In genomic region chr17:41785876-41786226, GRCh38 we compare ENCODE assay signal across 8 cellular contexts.
DNase-seq lines count a peak whose midpoint lies in the region; ATAC-seq lines count a peak whose summit lies in the region.

No MANE protein-coding gene starts in this region.

- H3K9ac ChIP-seq in muscle layer of colon (ENCODE audit: low read length), result no peak overlapping the region

- ATAC-seq in HG02678 (IDR thresholded peaks at IDR 0.05; ENCODE audit: unreplicated experiment), result no peak
- no peak for ATAC-seq in HG03139 (IDR thresholded peaks at IDR 0.05; ENCODE audit: unreplicated experiment)
- ATAC-seq in HG03520 (IDR thresholded peaks at IDR 0.05; ENCODE audit: unreplicated experiment), result no peak

- no peaks in the 10 kb centered on the region for H3K9me3 ChIP-seq in muscle layer of colon (ENCODE audit: low read length)

- peaks cover 13 to 23% of the 10 kb centered on the region in 2 donors for H3K27me3 ChIP-seq in muscle layer of colon (ENCODE audit: control insufficient read depth in 1 of 2, insufficient read depth in 2 of 2, low read length in 2 of 2)

- peak overlapping the region; percentile 38 to 59 for H3K4me3 ChIP-seq in muscle layer of colon (ENCODE audit: low read depth in 1 of 2, low read length in 2 of 2)

- H3K36me3 ChIP-seq in muscle layer of colon (ENCODE audit: insufficient read depth, low read length), result no peaks in the 10 kb centered on the region

- DNase-seq in DMS153 (lab: John Stamatoyannopoulos, UW) (peak; percentile 67), NCI-H345 treated with DMSO at 0.1 percent for 48 hours (lab: John Stamatoyannopoulos, UW; ENCODE audit: unreplicated experiment) (peak; percentile 25), ecto neural progenitor cell (ENCODE audit: low spot score) (peak; percentile 79), NCI-H2171 treated with DMSO at 0.1 percent for 48 hours (lab: John Stamatoyannopoulos, UW) (no peak)

- no peak overlapping the region for H3K27ac ChIP-seq in muscle layer of colon (ENCODE audit: low read depth, low read length)

- H3K4me1 ChIP-seq in muscle layer of colon (ENCODE audit: insufficient read depth, low read length), result no peaks in the 10 kb centered on the region
